Comparison of ENCODE assay signal across 27 cellular contexts in genomic region chrX:78769933-78770332, GRCh38. TPM values are rescaled to one million over a fixed set of nuclear protein-coding genes. Genes with fewer than 3 reads are reported as not detected.
DNase-seq lines count a peak whose midpoint lies in the region; ATAC-seq and TF ChIP-seq lines count a peak whose summit lies in the region.
"Had no signal": no experiment of that assay in that cellular context is flagged by ENCODE, and none has a peak within 500 bp of the region (broad histone marks: within the 10 kb centered on the region; RNA-seq: fewer than 3 reads in every experiment).

No MANE protein-coding gene starts in this region.

- H3K4me3 ChIP-seq in esophagus squamous epithelium: no peak overlapping the region
- no peak overlapping the region for H3K4me3 ChIP-seq in skeletal muscle satellite cell (ENCODE audit: low read length)
- H3K4me3 ChIP-seq in vagina: no peak overlapping the region
- no peak overlapping the region for H3K4me3 ChIP-seq in MG63
- H3K4me3 ChIP-seq: A549 had no signal

- H3K4me1 Mint-ChIP-seq in WTC11: no peaks in the 10 kb centered on the region
- peaks cover 20% of the 10 kb centered on the region for H3K4me1 Mint-ChIP-seq in nephron
- H3K4me1 Mint-ChIP-seq: CD4-positive, alpha-beta memory T cell had no signal

- intact Hi-C loops in esophagus squamous epithelium (cut with DNase I): no loop called here
- intact Hi-C loops in vagina (cut with DNase I): no loop called here

- H3K27ac Mint-ChIP-seq in WTC11 (no peak overlapping the region), nephron (peak overlapping the region; percentile 37 to 66 (median 47))
- H3K27ac Mint-ChIP-seq: CD4-positive, alpha-beta memory T cell had no signal

- H3K9me3 Mint-ChIP-seq in WTC11: no peaks in the 10 kb centered on the region; the same call in 1 of the 2 replicates
- peaks cover 9% of the 10 kb centered on the region for H3K9me3 Mint-ChIP-seq in nephron
- H3K9me3 Mint-ChIP-seq: CD4-positive, alpha-beta memory T cell had no signal

- no peaks in the 10 kb centered on the region for H3K36me3 ChIP-seq in esophagus squamous epithelium
- no peaks in the 10 kb centered on the region for H3K36me3 ChIP-seq in skeletal muscle satellite cell (ENCODE audit: insufficient read depth, low read length)
- H3K36me3 ChIP-seq in vagina: no peaks in the 10 kb centered on the region
- H3K36me3 ChIP-seq in MG63: no peaks in the 10 kb centered on the region

- CTCF ChIA-PET in WTC11 (lab: Charles Lee): no interaction called here

- 0 out of 2 replicates have a peak, but pooled peaks have one; percentile 46 for ATAC-seq in WTC11
- ATAC-seq: A549, HepG2, PC-3 had no signal

- DNase-seq in WTC11 (ENCODE audit: low spot score) (no peak), esophagus squamous epithelium (lab: John Stamatoyannopoulos, UW) (no peak), DMS 273 (lab: John Stamatoyannopoulos, UW; ENCODE audit: unreplicated experiment) (no peak), vagina (ENCODE audit: extremely low spot score in 2 of 2) (no peak), MG63 (no peak)
- DNase-seq: C1 segment of cervical spinal cord; CD4-positive, alpha-beta memory T cell; COR-L47; DMS 273 treated with DMSO at 0.1 percent for 48 hours; DMS79; EL; GF-D8; Karpas-422; MV-4-11; NCI-H1105 treated with DMSO at 0.1 percent for 48 hours; NCI-H2029; NCI-H446; NCI-H524 treated with DMSO at 0.1 percent for 48 hours; NCI-H774; PC-3; Right ventricle myocardium superior had no signal

- POLR2A ChIA-PET in WTC11 (lab: Charles Lee): no interaction called here

- H3K36me3 Mint-ChIP-seq in WTC11: no peaks in the 10 kb centered on the region
- no peaks in the 10 kb centered on the region for H3K36me3 Mint-ChIP-seq in nephron (ENCODE audit: low read depth)
- H3K36me3 Mint-ChIP-seq: CD4-positive, alpha-beta memory T cell had no signal

- TF ChIP-seq CTCF in WTC11 (IDR thresholded peaks at IDR 0.05) (no peak), esophagus squamous epithelium (IDR thresholded peaks at IDR 0.05) (no peak), nephron (IDR thresholded peaks at IDR 0.05; ENCODE audit: unreplicated experiment in 3 of 3) (no peak), vagina (IDR thresholded peaks at IDR 0.05) (no peak)

- H3K27me3 Mint-ChIP-seq in WTC11 (ENCODE audit: low read depth) (no peaks in the 10 kb centered on the region), nephron (ENCODE audit: low read depth) (no peaks in the 10 kb centered on the region)
- H3K27me3 Mint-ChIP-seq: CD4-positive, alpha-beta memory T cell had no signal

- peak overlapping the region; percentile 18 for H3K9ac ChIP-seq in skeletal muscle satellite cell (ENCODE audit: low read depth, low read length)

- H3K4me2 ChIP-seq in skeletal muscle satellite cell (ENCODE audit: low read length): peak overlapping the region; percentile 31
- H3K4me2 ChIP-seq: A549 had no signal

- H3K4me3 Mint-ChIP-seq in WTC11 (no peak overlapping the region), nephron (no peak overlapping the region)
- H3K4me3 Mint-ChIP-seq: CD4-positive, alpha-beta memory T cell had no signal

- H3K27ac ChIP-seq in esophagus squamous epithelium (peak overlapping the region in 3 of 4 donors; percentile 54 to 80 (median 75)), vagina (no peak overlapping the region)
- H3K27ac ChIP-seq: A549 had no signal

- TF ChIP-seq POLR2A in esophagus squamous epithelium (IDR thresholded peaks at IDR 0.05): no peak
- TF ChIP-seq POLR2A in vagina (IDR thresholded peaks at IDR 0.05): no peak

- H3K27me3 ChIP-seq in esophagus squamous epithelium (no peaks in the 10 kb centered on the region), skeletal muscle satellite cell (ENCODE audit: control insufficient read depth, insufficient read depth, low read length) (no peaks in the 10 kb centered on the region), vagina (no peaks in the 10 kb centered on the region), MG63 (no peaks in the 10 kb centered on the region)

- H3K4me1 ChIP-seq in esophagus squamous epithelium: peaks cover 0 to 25% (median 0%) of the 10 kb centered on the region in 3 donors
- no peaks in the 10 kb centered on the region for H3K4me1 ChIP-seq in skeletal muscle satellite cell (ENCODE audit: control insufficient read depth, insufficient read depth, low read length)
- no peaks in the 10 kb centered on the region for H3K4me1 ChIP-seq in vagina
- H3K4me1 ChIP-seq: A549 had no signal

- H3K9me3 ChIP-seq in esophagus squamous epithelium: no peaks in the 10 kb centered on the region
- no peaks in the 10 kb centered on the region for H3K9me3 ChIP-seq in skeletal muscle satellite cell (replicated peaks; ENCODE audit: low read length)
- H3K9me3 ChIP-seq in vagina: no peaks in the 10 kb centered on the region
- no peaks in the 10 kb centered on the region for H3K9me3 ChIP-seq in MG63
- H3K9me3 ChIP-seq: A549 had no signal

TF ChIP-seq in WTC11, 78 proteins besides CTCF, POLR2A, EP300 and RAD21:
- TF ChIP-seq TEAD4 (CRISPR knock-in tag; IDR thresholded peaks at IDR 0.05): no peak
- TF ChIP-seq JAZF1 (CRISPR knock-in tag; IDR thresholded peaks at IDR 0.05): no peak
- no peak for TF ChIP-seq RELA (CRISPR knock-in tag; IDR thresholded peaks at IDR 0.05; ENCODE audit: borderline replicate concordance)

RNA-seq across cellular contexts. Expression of gene LPAR4, which starts 22.4 kb away (rescaled TPM):
- total RNA-seq in WTC11 (2021) (7.1 to 7.8 TPM (median 7.3 TPM) in 3 replicates), esophagus squamous epithelium (under 1 TPM in 2 of 4 donors, not detected in 2; 0.38 to 0.80 TPM), vagina (not detected)
- 0.87 TPM in 1 of 2 replicates, not detected in the other for total RNA-seq in skeletal muscle satellite cell (2012; rRNA removed)
- total RNA-seq in MG63 (2014; rRNA removed; shearing (Covaris generic); ENCODE audit: low replicate concordance): not detected in 2 replicates
- total RNA-seq: CD4-positive, alpha-beta memory T cell; HepG2; HT1080; PC-3; SK-MEL-5 had no signal
